Comparison of ENCODE assay signal across 32 cellular contexts in the genomic region with DNA sequence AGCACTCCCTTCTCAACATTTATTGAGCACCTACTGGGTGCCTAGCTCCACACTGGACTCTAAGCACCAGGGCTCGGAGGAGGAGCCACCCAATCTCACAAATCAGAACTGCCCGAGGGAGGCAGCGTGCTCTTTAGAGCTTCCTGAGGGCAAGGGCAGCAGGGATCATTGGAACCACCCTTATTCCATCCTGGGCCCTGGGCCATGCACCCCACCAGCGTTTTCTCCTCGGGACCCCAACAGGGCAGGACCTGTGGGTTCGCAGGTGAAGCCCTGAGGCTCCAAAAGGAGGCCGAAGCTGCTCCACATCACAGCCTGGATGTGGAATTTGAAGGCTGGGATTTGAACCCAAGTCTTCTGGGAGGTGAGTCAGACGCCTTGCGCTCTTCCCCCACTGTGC. TPM values are rescaled to one million over a fixed set of nuclear protein-coding genes. Genes with fewer than 3 reads are reported as not detected.
"Had no signal": no experiment of that assay in that cellular context is flagged by ENCODE, and none has a peak within 500 bp of the region (broad histone marks: within the 10 kb centered on the region; RNA-seq: fewer than 3 reads in every experiment).

No MANE protein-coding gene starts in this region.

- H3K27ac ChIP-seq: brain microvascular endothelial cell, cardiac muscle cell, KMS-11, SJSA1 had no signal

- H3K27ac Mint-ChIP-seq: activated CD8-positive, alpha-beta T cell treated with anti-CD3 and anti-CD28 coated beads, Interleukin-2, amount 10 ng/mL, durations not matched to agents 7 days and 5 days; activated naive CD8-positive, alpha-beta T cell treated with anti-CD3 and anti-CD28 coated beads, Interleukin-2, amount 10 ng/mL, durations not matched to agents 7 days and 5 days; WTC11 had no signal

- H3K36me3 Mint-ChIP-seq: WTC11 had no signal

- H3K27me3 ChIP-seq: brain microvascular endothelial cell, cardiac muscle cell, MG63, SJSA1 had no signal

- H3K9me3 ChIP-seq: MG63, SJSA1 had no signal

- H3K4me3 Mint-ChIP-seq: activated CD8-positive, alpha-beta T cell treated with anti-CD3 and anti-CD28 coated beads, Interleukin-2, amount 10 ng/mL, durations not matched to agents 7 days and 5 days; activated naive CD8-positive, alpha-beta T cell treated with anti-CD3 and anti-CD28 coated beads, Interleukin-2, amount 10 ng/mL, durations not matched to agents 7 days and 5 days; WTC11 had no signal

- DNase-seq: activated CD4-positive, alpha-beta T cell treated with anti-CD3 and anti-CD28 coated beads for 48 hours; activated CD4-positive, alpha-beta T cell treated with anti-CD3 and anti-CD28 coated beads, Interleukin-2, amount 50 U/mL, for 4 hours; activated CD4-positive, CD25-positive, alpha-beta regulatory T cell treated with anti-CD3 and anti-CD28 coated beads, Interleukin-2, amount 50 U/mL, for 72 hours; activated CD8-positive, alpha-beta memory T cell treated with anti-CD3 and anti-CD28 coated beads, Interleukin-2, amount 50 U/mL, for 48 hours; activated CD8-positive, alpha-beta T cell treated with anti-CD3 and anti-CD28 coated beads, Interleukin-2, amount 10 ng/mL, durations not matched to agents 7 days and 5 days; activated naive CD4-positive, alpha-beta T cell treated with anti-CD3 and anti-CD28 coated beads, Interleukin-2, amount 50 U/mL, for 16 hours; activated naive CD8-positive, alpha-beta T cell treated with anti-CD3 and anti-CD28 coated beads, Interleukin-2, amount 10 ng/mL, durations not matched to agents 7 days and 5 days; activated T-cell treated with anti-CD3 and anti-CD28 coated beads, Interleukin-2, amount 50 U/mL, for 1 hour; amniotic stem cell; brain microvascular endothelial cell; MG63; MV-4-11; NCI-H1092 treated with DMSO at 0.1 percent for 48 hours; NCI-H1417 treated with DMSO at 0.1 percent for 48 hours; NCI-H1694; NCI-H2029; NCI-H2107; NCI-H2171 treated with DMSO at 0.1 percent for 48 hours; NCI-H226; NCI-H526; NCI-H82; Right ventricle myocardium superior; RPMI8226; SW 1271 had no signal

- ATAC-seq: activated CD8-positive, alpha-beta T cell treated with anti-CD3 and anti-CD28 coated beads, Interleukin-2, amount 10 ng/mL, durations not matched to agents 7 days and 5 days; Panc1; SK-N-SH treated with all-trans-retinoic acid at 6 μM for 48 hours; WTC11 had no signal

- H3K9ac ChIP-seq: KMS-11 had no signal

- H3K36me3 ChIP-seq: brain microvascular endothelial cell, cardiac muscle cell, MG63, SJSA1 had no signal

- H3K4me3 ChIP-seq: cardiac muscle cell, MG63, SJSA1 had no signal

- H3K4me2 ChIP-seq: KMS-11 had no signal

- H3K4me1 Mint-ChIP-seq: WTC11 had no signal

RNA-seq across cellular contexts. Expression of gene TMEM119, which starts 15.4 kb away (rescaled TPM):
- total RNA-seq: activated CD8-positive, alpha-beta T cell treated with anti-CD3 and anti-CD28 coated beads, Interleukin-2, amount 10 ng/mL, durations not matched to agents 7 days and 5 days; NCI-H460; OCI-LY7 had no signal

RNA-seq across cellular contexts. Expression of gene SELPLG, which starts 51.2 kb away (rescaled TPM):
- total RNA-seq: NCI-H460 had no signal
